In the genomic region with DNA sequence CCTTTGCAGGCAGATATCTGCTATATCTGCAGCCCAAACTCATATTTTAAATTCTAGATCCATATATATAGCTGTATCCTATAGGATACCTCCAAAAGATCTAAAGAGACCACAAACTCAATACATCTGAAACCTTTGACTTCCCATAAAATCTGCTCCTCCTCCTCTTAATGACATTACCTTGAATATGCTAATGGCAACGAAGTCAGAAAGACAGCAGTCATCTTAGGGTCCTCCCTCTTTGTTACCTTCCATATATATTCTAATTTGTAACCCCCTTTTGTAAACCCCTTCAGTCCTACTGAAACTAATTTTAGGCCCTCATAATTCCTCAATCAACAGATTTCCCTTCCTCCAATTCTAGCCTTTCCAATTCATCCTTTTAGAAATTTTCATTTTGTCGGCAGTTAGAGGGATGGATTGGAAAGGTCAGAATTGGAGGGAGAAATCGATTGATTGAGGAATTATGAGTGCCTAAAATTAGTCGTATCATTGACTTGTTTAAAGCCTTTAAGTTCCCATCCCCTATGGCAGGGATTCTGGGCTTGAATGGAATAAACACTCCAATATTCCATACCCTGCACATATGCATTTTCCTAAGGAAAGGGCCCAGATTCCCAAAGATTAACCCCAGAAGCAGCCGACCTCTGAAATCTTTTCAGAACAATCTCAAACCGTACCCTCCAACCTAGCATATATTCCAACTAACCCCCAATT, we compare ENCODE assay signal across 10 cellular contexts. TPM values are rescaled to one million over a fixed set of nuclear protein-coding genes. Genes with fewer than 3 reads are reported as not detected.
A peak's percentile ranks its signal among the peaks of the same experiment; 100 is the strongest.
DNase-seq lines count a peak whose midpoint lies in the region; ATAC-seq lines count a peak whose summit lies in the region.
"Had no signal": no experiment of that assay in that cellular context is flagged by ENCODE, and none has a peak within 500 bp of the region (broad histone marks: within the 10 kb centered on the region; RNA-seq: fewer than 3 reads in every experiment).

No MANE protein-coding gene starts in this region.

- intact Hi-C loops in activated CD4-positive, alpha-beta T cell treated with anti-CD3 and anti-CD28 coated beads for 36 hours (cut with DNase I, micrococcal nuclease) = loop anchor here (5.0 to 10.0 kb wide), 5 partner anchors 175 to 1635 kb away; a partner anchor contains a TSS

- H3K27me3 Mint-ChIP-seq in activated CD4-positive, alpha-beta T cell treated with anti-CD3 and anti-CD28 coated beads for 36 hours = no peaks in the 10 kb centered on the region
- H3K27me3 Mint-ChIP-seq in T-helper 17 cell = no peaks in the 10 kb centered on the region

- ATAC-seq in activated CD4-positive, alpha-beta T cell treated with anti-CD3 and anti-CD28 coated beads for 36 hours = no peak
- no peak for ATAC-seq in T-helper 17 cell
- no peak for ATAC-seq in HG02884 (IDR thresholded peaks at IDR 0.05; ENCODE audit: unreplicated experiment)
- ATAC-seq: Right ventricle myocardium inferior had no signal

- POLR2A ChIA-PET in activated CD4-positive, alpha-beta T cell treated with anti-CD3 and anti-CD28 coated beads for 36 hours (lab: Charles Lee) = no interaction called here

- H3K4me3 Mint-ChIP-seq in activated CD4-positive, alpha-beta T cell treated with anti-CD3 and anti-CD28 coated beads for 36 hours = peak overlapping the region; percentile 16
- H3K4me3 Mint-ChIP-seq in T-helper 17 cell = peak overlapping the region; percentile 68

- H3K9ac ChIP-seq in iPS-18a (ENCODE audit: low read length) = no peak overlapping the region
- H3K9ac ChIP-seq in stomach smooth muscle (ENCODE audit: low read length in 2 of 2) = no peak overlapping the region

- peaks cover 60% of the 10 kb centered on the region for H3K4me1 Mint-ChIP-seq in activated CD4-positive, alpha-beta T cell treated with anti-CD3 and anti-CD28 coated beads for 36 hours
- peaks cover 40% of the 10 kb centered on the region for H3K4me1 Mint-ChIP-seq in T-helper 17 cell

- H3K27ac Mint-ChIP-seq in activated CD4-positive, alpha-beta T cell treated with anti-CD3 and anti-CD28 coated beads for 36 hours = peak overlapping the region; percentile 49
- H3K27ac Mint-ChIP-seq in T-helper 17 cell = peak overlapping the region; percentile 47

- H3K36me3 ChIP-seq in iPS-18a (ENCODE audit: control insufficient read depth, low read depth, low read length) (no peaks in the 10 kb centered on the region), stomach smooth muscle (ENCODE audit: control insufficient read depth in 2 of 2, insufficient read depth in 2 of 2, low read length in 2 of 2) (peaks cover 0 to 2% of the 10 kb centered on the region in 2 donors)

- CTCF ChIA-PET in activated CD4-positive, alpha-beta T cell treated with anti-CD3 and anti-CD28 coated beads for 36 hours (lab: Charles Lee) = interaction anchor here (0.7 kb wide), 1 partner anchor 52 kb away, joined by 3 read pairs; no protein-coding TSS in a partner anchor

- H3K27ac ChIP-seq in iPS-18a (ENCODE audit: low read length) (no peak overlapping the region), stomach smooth muscle (ENCODE audit: low read length) (no peak overlapping the region)

- H3K27me3 ChIP-seq in iPS-18a (ENCODE audit: control insufficient read depth, insufficient read depth, low read length) = peaks cover 13% of the 10 kb centered on the region
- no peaks in the 10 kb centered on the region for H3K27me3 ChIP-seq in stomach smooth muscle (ENCODE audit: control insufficient read depth in 1 of 2, insufficient read depth in 2 of 2, low read length in 2 of 2)

- H3K9me3 Mint-ChIP-seq in activated CD4-positive, alpha-beta T cell treated with anti-CD3 and anti-CD28 coated beads for 36 hours (ENCODE audit: low read depth) = no peaks in the 10 kb centered on the region

- peaks cover 6% of the 10 kb centered on the region for H3K36me3 Mint-ChIP-seq in activated CD4-positive, alpha-beta T cell treated with anti-CD3 and anti-CD28 coated beads for 36 hours (ENCODE audit: low read depth)
- no peaks in the 10 kb centered on the region for H3K36me3 Mint-ChIP-seq in T-helper 17 cell (ENCODE audit: low read depth)

- H3K4me3 ChIP-seq in iPS-18a (ENCODE audit: low read length) (peak overlapping the region; percentile 78), stomach smooth muscle (ENCODE audit: low read length in 2 of 2) (peak overlapping the region; percentile 36 to 89)

- no peak for DNase-seq in activated CD4-positive, alpha-beta T cell treated with anti-CD3 and anti-CD28 coated beads for 36 hours
- DNase-seq in activated CD4-positive, alpha-beta T cell treated with anti-CD3 and anti-CD28 coated beads, Interleukin-2, amount 50 U/mL, for 4 hours = no peak
- DNase-seq in T-helper 17 cell = no peak
- no peak for DNase-seq in NCI-H526 (lab: John Stamatoyannopoulos, UW)
- DNase-seq in NCI-H748 (lab: John Stamatoyannopoulos, UW; ENCODE audit: unreplicated experiment) = no peak
- DNase-seq: activated effector memory CD4-positive, alpha-beta T cell treated with anti-CD3 and anti-CD28 coated beads, Interleukin-2, amount 50 U/mL, for 16 hours had no signal

- no peaks in the 10 kb centered on the region for H3K9me3 ChIP-seq in T-helper 17 cell (ENCODE audit: control insufficient read depth, low read length, poor library complexity, severe bottlenecking)
- no peaks in the 10 kb centered on the region for H3K9me3 ChIP-seq in iPS-18a (ENCODE audit: control insufficient read depth, low read depth, low read length)
- no peaks in the 10 kb centered on the region for H3K9me3 ChIP-seq in stomach smooth muscle (ENCODE audit: control insufficient read depth in 2 of 2, low read length in 2 of 2)

- H3K4me1 ChIP-seq in iPS-18a (ENCODE audit: control insufficient read depth, low read depth, low read length) (peaks cover 25% of the 10 kb centered on the region), stomach smooth muscle (ENCODE audit: control insufficient read depth, insufficient read depth, low read length) (peaks cover 13% of the 10 kb centered on the region)

RNA-seq across cellular contexts. Expression of a gene that starts 2.4 kb away (rescaled TPM):
- total RNA-seq in activated CD4-positive, alpha-beta T cell treated with anti-CD3 and anti-CD28 coated beads for 36 hours = 10 to 100 TPM; 23.7 to 28.8 TPM
- 10 to 100 TPM; 30.3 to 38.8 TPM for total RNA-seq in T-helper 17 cell
